ENCODE assay signal across 8 cellular contexts in genomic region chr4:8440491-8441311, GRCh38. TPM values are rescaled to one million over a fixed set of nuclear protein-coding genes. Genes with fewer than 3 reads are reported as not detected.
DNase-seq lines count a peak whose midpoint lies in the region; ATAC-seq and TF ChIP-seq lines count a peak whose summit lies in the region.

TSS of gene ACOX3 (minus strand) at chr4:8440723. CDS start at chr4:8416521, 24,202 bp downstream.
TSS of gene TRMT44 (plus strand) at chr4:8440777. CDS start at chr4:8440823, 46 bp downstream.

- H3K36me3 ChIP-seq in GM23338 (ENCODE audit: insufficient read depth) (no peaks in the 10 kb centered on the region), RWPE2 (ENCODE audit: low read depth) (peaks cover 4% of the 10 kb centered on the region; the same call in 1 of the 2 replicates)

- ATAC-seq in GM23338: peak; percentile 84
- peak; percentile 78 for ATAC-seq in RWPE2 (ENCODE audit: low read depth)
- peak; percentile 93 to 94 (median 93) for ATAC-seq in natural killer cell

- H2AFZ ChIP-seq in GM23338: peak within 1 kb of the TSS; percentile 66

- peak within 1 kb of the TSS; percentile 98 for H3K4me2 ChIP-seq in GM23338

- TF ChIP-seq CTCF in GM23338 (conservative IDR thresholded peaks at IDR 0.05; ENCODE audit: low read depth in 2 of 2) (no peak), LNCaP clone FGC (IDR thresholded peaks at IDR 0.05; ENCODE audit: control insufficient read depth, extremely low read depth, insufficient read depth) (no peak), RWPE2 (IDR thresholded peaks at IDR 0.05; ENCODE audit: poor library complexity, severe bottlenecking) (no peak), fibroblast of mammary gland (conservative IDR thresholded peaks at IDR 0.05; ENCODE audit: control insufficient read depth, insufficient read depth, low read depth, low read length) (no peak), natural killer cell (IDR thresholded peaks at IDR 0.05) (no peak)

- H3K4me1 Mint-ChIP-seq in GM23338: peaks cover 48% of the 10 kb centered on the region
- peaks cover 68 to 78% of the 10 kb centered on the region in 2 donors for H3K4me1 Mint-ChIP-seq in natural killer cell

- H3K9me2 ChIP-seq in GM23338 (ENCODE audit: insufficient read depth): no peaks in the 10 kb centered on the region

- no peaks in the 10 kb centered on the region for H3F3A ChIP-seq in GM23338 (replicated peaks; ENCODE audit: low read depth)

- H3K27ac ChIP-seq in GM23338 (ENCODE audit: low read depth) (peak within 1 kb of the TSS; percentile 85), RWPE2 (ENCODE audit: poor library complexity, severe bottlenecking) (peak within 1 kb of the TSS; percentile 80)

- H3K27ac Mint-ChIP-seq in GM23338 (peak within 1 kb of the TSS; percentile 98), natural killer cell (peak within 1 kb of the TSS; percentile 99)

- intact Hi-C loops in natural killer cell (cut with micrococcal nuclease): loop anchor here (1.0 kb wide), 2 partner anchors 12 to 31 kb away; no protein-coding TSS in a partner anchor

- H3K4me1 ChIP-seq in GM23338 (ENCODE audit: insufficient read depth) (peaks cover 30% of the 10 kb centered on the region), RWPE2 (ENCODE audit: insufficient read depth, poor library complexity, severe bottlenecking) (peaks cover 44% of the 10 kb centered on the region)

- H4K20me1 ChIP-seq in GM23338 (replicated peaks; ENCODE audit: insufficient read depth): peaks cover 23% of the 10 kb centered on the region

- H3K36me3 Mint-ChIP-seq in GM23338 (ENCODE audit: low read depth) (peaks cover 5% of the 10 kb centered on the region; the same call in 1 of the 3 replicates), natural killer cell (no peaks in the 10 kb centered on the region)

- H3K9me3 Mint-ChIP-seq in GM23338 (peaks cover 15% of the 10 kb centered on the region), natural killer cell (peaks cover 0 to 3% of the 10 kb centered on the region in 2 donors)

- H3K4me3 ChIP-seq in GM23338 (peak within 1 kb of the TSS; percentile 58), LNCaP clone FGC (ENCODE audit: low read depth, low read length) (peak within 1 kb of the TSS; percentile 97), RWPE2 (ENCODE audit: severe bottlenecking) (peak within 1 kb of the TSS; percentile 98), fibroblast of mammary gland (ENCODE audit: control insufficient read depth, low read depth, low read length) (peak within 1 kb of the TSS; percentile 81)

- H3K9me3 ChIP-seq in RWPE2 (ENCODE audit: severe bottlenecking): no peaks in the 10 kb centered on the region

- H3K27me3 ChIP-seq in GM23338 (ENCODE audit: insufficient read depth) (no peaks in the 10 kb centered on the region), RWPE2 (ENCODE audit: insufficient read depth, poor library complexity, severe bottlenecking) (no peaks in the 10 kb centered on the region)

- peaks cover 58% of the 10 kb centered on the region for H3K79me2 ChIP-seq in GM23338 (replicated peaks; ENCODE audit: insufficient read depth)

- H3K27me3 Mint-ChIP-seq in GM23338 (ENCODE audit: insufficient read depth, low read depth, poor library complexity) (peaks cover 11% of the 10 kb centered on the region), natural killer cell (ENCODE audit: low read depth in 2 of 2) (no peaks in the 10 kb centered on the region)

- H3K4me3 Mint-ChIP-seq in GM23338: peak within 1 kb of the TSS; percentile 84
- peak within 1 kb of the TSS; percentile 99 for H3K4me3 Mint-ChIP-seq in natural killer cell

- peak; percentile 90 for DNase-seq in EL
- DNase-seq in GM23338 (ENCODE audit: low spot score): peak; percentile 92
- DNase-seq in LNCaP clone FGC (ENCODE audit: low read depth): peak; percentile 72
- DNase-seq in RWPE2 (ENCODE audit: low spot score): peak; percentile 85
- DNase-seq in activated T-helper 9 cell treated with anti-CD3 and anti-CD28 coated beads, Interleukin-2, amount 50 U/mL, for 16 hours (ENCODE audit: low read depth): peak; percentile 93
- DNase-seq in fibroblast of mammary gland (ENCODE audit: low read depth): peak; percentile 89
- DNase-seq in natural killer cell: peak; percentile 100
- peak; percentile 88 to 98 (median 94) for DNase-seq in stimulated activated naive CD4-positive, alpha-beta T cell (lab: John Stamatoyannopoulos, UW)

TF ChIP-seq in GM23338, 12 proteins besides CTCF, POLR2A, EP300 and RAD21 (continues in another document):
- TF ChIP-seq POLR2AphosphoS5 (IDR thresholded peaks at IDR 0.05; ENCODE audit: low read depth) (peak; percentile 84), JUNB (IDR thresholded peaks at IDR 0.05; ENCODE audit: unreplicated experiment) (no peak), ETS1 (IDR thresholded peaks at IDR 0.05) (peak; percentile 90), REST (IDR thresholded peaks at IDR 0.05; ENCODE audit: unreplicated experiment) (no peak)

RNA-seq across cellular contexts. Expression of gene ACOX3, which starts in this region (rescaled TPM):
- 14.9 and 17.2 TPM in 2 replicates for total RNA-seq in GM23338 (2014; rRNA removed; shearing (Covaris generic))
- 4.8 and 6.4 TPM in 2 replicates for polyA plus RNA-seq in GM23338 (2016; fragmentation: Nextera tagmentation; extraction: Ambion mirVana)
- total RNA-seq in natural killer cell: 10 to 100 TPM; 12.4 to 18.3 (median 15.4) TPM

RNA-seq across cellular contexts. Expression of gene TRMT44, which starts in this region (rescaled TPM):
- total RNA-seq in GM23338 (2014; rRNA removed; shearing (Covaris generic)): 36.7 and 49.8 TPM in 2 replicates
- polyA plus RNA-seq in GM23338 (2016; fragmentation: Nextera tagmentation; extraction: Ambion mirVana): 10.3 TPM in 2 replicates
- total RNA-seq in natural killer cell: 10 to 100 TPM; 24.4 to 37.5 (median 34.3) TPM

Comparison
In these comparisons a context has a peak if more than half of its experiments do, and no peak if none do; other contexts are left out.
1. Peak in every context shown above with its lines: DNase-seq, ATAC-seq, H3K4me3 ChIP-seq and H3K27ac ChIP-seq.